In genomic region chr4:39559641-39560040, GRCh38 we compare ENCODE assay signal across 26 cellular contexts. TPM values are rescaled to one million over a fixed set of nuclear protein-coding genes. Genes with fewer than 3 reads are reported as not detected.
DNase-seq lines count a peak whose midpoint lies in the region; ATAC-seq and TF ChIP-seq lines count a peak whose summit lies in the region.
"Had no signal": no experiment of that assay in that cellular context is flagged by ENCODE, and none has a peak within 500 bp of the region (broad histone marks: within the 10 kb centered on the region; RNA-seq: fewer than 3 reads in every experiment).

No MANE protein-coding gene starts in this region.

- H3K36me3 ChIP-seq in fibroblast of lung (ENCODE audit: control insufficient read depth, insufficient read depth, low read length): no peaks in the 10 kb centered on the region
- H3K36me3 ChIP-seq: brain microvascular endothelial cell, SJSA1 had no signal

- DNase-seq in AG10803 (ENCODE audit: low read depth): peak; percentile 15
- peak; percentile 18 for DNase-seq in NCI-H226
- peak; percentile 14 to 32 for DNase-seq in fibroblast of lung (ENCODE audit: low read depth in 2 of 2)
- DNase-seq in nephron progenitor cell: no peak
- no peak for DNase-seq in medulla oblongata (ENCODE audit: extremely low spot score)
- DNase-seq in HK-2 (ENCODE audit: unreplicated experiment): no peak
- no peak for DNase-seq in NCI-H524 (lab: John Stamatoyannopoulos, UW)
- DNase-seq: activated CD4-positive, alpha-beta T cell treated with anti-CD3 and anti-CD28 coated beads for 4 hours; activated naive CD4-positive, alpha-beta T cell; activated T-cell treated with anti-CD3 and anti-CD28 coated beads, Interleukin-2, amount 50 U/mL, for 4 hours; adrenal gland; brain microvascular endothelial cell; DMS79; glutamatergic neuron; midbrain; NCI-H1436 treated with DMSO at 0.1 percent for 48 hours; NCI-H510A; Peyer's patch; posterior cingulate gyrus; stimulated activated CD8-positive, alpha-beta memory T cell treated with anti-CD3 and anti-CD28 coated beads, Interleukin-4, amount 100 ng/mL, for 48 hours; upper lobe of left lung had no signal

- H2AFZ ChIP-seq in fibroblast of lung (ENCODE audit: low read length): no peak overlapping the region
- H2AFZ ChIP-seq: GM23338 had no signal

- H3K27ac Mint-ChIP-seq in nephron progenitor cell: peak overlapping the region; percentile 52
- H3K27ac Mint-ChIP-seq: GM23338; natural killer cell treated with Interleukin-12 subunit alpha and Interleukin-12 subunit beta and Interleukin-15 and Interleukin-18, amount 100 ng/mL, for 72 hours had no signal

- H3K4me3 ChIP-seq in AG10803 (ENCODE audit: low read length) (no peak overlapping the region), fibroblast of lung (replicated peaks in 1 of 4; ENCODE audit: control extremely low read depth in 1 of 4, insufficient read depth in 1 of 4, low read depth in 3 of 4, low read length in 4 of 4) (no peak overlapping the region)
- H3K4me3 ChIP-seq: adrenal gland, GM23338, Peyer's patch, SJSA1, upper lobe of left lung had no signal

- no peaks in the 10 kb centered on the region for H3K27me3 Mint-ChIP-seq in nephron progenitor cell (ENCODE audit: low read depth, poor library complexity)
- H3K27me3 Mint-ChIP-seq: natural killer cell treated with Interleukin-12 subunit alpha and Interleukin-12 subunit beta and Interleukin-15 and Interleukin-18, amount 100 ng/mL, for 72 hours had no signal

- no peaks in the 10 kb centered on the region for H3K79me2 ChIP-seq in fibroblast of lung (ENCODE audit: control insufficient read depth, insufficient read depth, low read length)

- no peak overlapping the region for H3K27ac ChIP-seq in fibroblast of lung (ENCODE audit: insufficient read depth, low read length)
- H3K27ac ChIP-seq: brain microvascular endothelial cell, KMS-11, Peyer's patch, SJSA1 had no signal

- no peak overlapping the region for H3K4me3 Mint-ChIP-seq in nephron progenitor cell
- H3K4me3 Mint-ChIP-seq: activated T-cell treated with anti-CD3 and anti-CD28 coated beads, Interleukin-2, amount 50 U/mL, for 4 hours; GM23338; natural killer cell treated with Interleukin-12 subunit alpha and Interleukin-12 subunit beta and Interleukin-15 and Interleukin-18, amount 100 ng/mL, for 72 hours had no signal

- H3K9me3 Mint-ChIP-seq in nephron progenitor cell: peaks cover 3% of the 10 kb centered on the region
- H3K9me3 Mint-ChIP-seq: activated T-cell treated with anti-CD3 and anti-CD28 coated beads, Interleukin-2, amount 50 U/mL, for 4 hours; natural killer cell treated with Interleukin-12 subunit alpha and Interleukin-12 subunit beta and Interleukin-15 and Interleukin-18, amount 100 ng/mL, for 72 hours had no signal

- no peak for TF ChIP-seq CTCF in AG10803 (conservative IDR thresholded peaks at IDR 0.05; ENCODE audit: low read length)
- TF ChIP-seq CTCF in fibroblast of lung (conservative IDR thresholded peaks at IDR 0.05 in 1 of 2, IDR thresholded peaks at IDR 0.05 in 1 of 2; ENCODE audit: low read depth in 1 of 2, low read length in 2 of 2): no peak
- no peak for TF ChIP-seq CTCF in nephron progenitor cell (IDR thresholded peaks at IDR 0.05)

- peaks cover 3% of the 10 kb centered on the region for H3K4me1 ChIP-seq in fibroblast of lung (ENCODE audit: control insufficient read depth, extremely low read depth, insufficient read depth, low read length)
- H3K4me1 ChIP-seq: Peyer's patch, SJSA1 had no signal

- H3K27me3 ChIP-seq in fibroblast of lung (ENCODE audit: control insufficient read depth, insufficient read depth, low read length): no peaks in the 10 kb centered on the region
- H3K27me3 ChIP-seq: adrenal gland, brain microvascular endothelial cell, Peyer's patch, SJSA1, upper lobe of left lung had no signal

- no peak overlapping the region for H3K9ac ChIP-seq in fibroblast of lung (ENCODE audit: insufficient read depth, low read length)
- H3K9ac ChIP-seq: KMS-11 had no signal

- no peak for ATAC-seq in HG03139 (IDR thresholded peaks at IDR 0.05; ENCODE audit: unreplicated experiment)
- ATAC-seq: activated T-cell treated with anti-CD3 and anti-CD28 coated beads, Interleukin-2, amount 50 U/mL, for 4 hours; natural killer cell treated with Interleukin-12 subunit alpha and Interleukin-12 subunit beta and Interleukin-15 and Interleukin-18, amount 100 ng/mL, for 72 hours had no signal

- no peaks in the 10 kb centered on the region for H4K20me1 ChIP-seq in fibroblast of lung (ENCODE audit: control insufficient read depth, extremely low read depth, insufficient read depth, low read length)

- H3K4me1 Mint-ChIP-seq in nephron progenitor cell: peaks cover 20% of the 10 kb centered on the region

- H3K4me2 ChIP-seq in fibroblast of lung (ENCODE audit: extremely low read depth, insufficient read depth, low read length): no peak overlapping the region
- H3K4me2 ChIP-seq: GM23338, KMS-11 had no signal

- H3K36me3 Mint-ChIP-seq in nephron progenitor cell (ENCODE audit: low read depth): peaks cover 45% of the 10 kb centered on the region
- H3K36me3 Mint-ChIP-seq: natural killer cell treated with Interleukin-12 subunit alpha and Interleukin-12 subunit beta and Interleukin-15 and Interleukin-18, amount 100 ng/mL, for 72 hours had no signal

- no peaks in the 10 kb centered on the region for H3K9me3 ChIP-seq in fibroblast of lung (ENCODE audit: control insufficient read depth, insufficient read depth, low read depth, low read length)
- H3K9me3 ChIP-seq: adrenal gland, Peyer's patch, SJSA1, upper lobe of left lung had no signal

RNA-seq across cellular contexts. Expression of gene UGDH, which starts 32.4 kb away (rescaled TPM):
- 85.9 and 93.7 TPM in 2 replicates for total RNA-seq in fibroblast of lung
- polyA plus RNA-seq in fibroblast of lung: 154 and 182 TPM in 2 replicates
- polyA plus RNA-seq in fibroblast of lung (2012): 99.3 and 136 TPM in 2 replicates
- 17.0 and 27.3 TPM in 2 replicates for polyA minus RNA-seq in fibroblast of lung (ENCODE audit: low replicate concordance)

Comparison
In these comparisons a context has a peak if more than half of its experiments do, and no peak if none do; other contexts are left out.
1. DNase-seq: peak in AG10803 (single experiment), NCI-H226 (single experiment) and fibroblast of lung (2 of 2); none in nephron progenitor cell (single experiment), medulla oblongata (single experiment), HK-2 (single experiment) and NCI-H524 (0 of 2).